ENCODE assay signal across 8 cellular contexts in the genomic region with DNA sequence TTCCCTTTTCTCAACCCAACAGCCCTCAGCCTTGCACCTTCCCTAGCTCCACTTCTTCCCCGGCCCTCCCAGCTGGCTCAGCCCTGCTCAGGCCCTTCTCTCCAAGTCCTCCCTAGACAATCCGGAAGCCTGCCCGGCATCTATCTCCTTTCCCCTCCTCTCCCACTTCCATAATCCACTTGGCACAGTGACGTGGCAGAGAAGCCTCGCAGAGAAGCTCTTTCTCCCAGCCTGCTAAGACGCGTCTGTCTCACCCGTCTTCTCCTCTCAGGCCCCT. TPM values are rescaled to one million over a fixed set of nuclear protein-coding genes. Genes with fewer than 3 reads are reported as not detected.
DNase-seq lines count a peak whose midpoint lies in the region; ATAC-seq and TF ChIP-seq lines count a peak whose summit lies in the region.

No MANE protein-coding gene starts in this region.

- intact Hi-C loops in transverse colon (cut with DNase I; ENCODE audit: low total_unique reads): no loop called here

- H3K4me3 ChIP-seq in GM12865 (ENCODE audit: low read depth, low read length): peak overlapping the region; percentile 56
- peak overlapping the region; percentile 89 for H3K4me3 ChIP-seq in duodenal mucosa (ENCODE audit: low read depth in 1 of 2, low read length in 2 of 2)
- H3K4me3 ChIP-seq in transverse colon: peak overlapping the region; percentile 74 to 95 (median 86)

- no peak for ATAC-seq in GM21528 (IDR thresholded peaks at IDR 0.05; ENCODE audit: low FRiP score, unreplicated experiment)

- peaks cover 8 to 18% of the 10 kb centered on the region in 2 donors for H3K4me1 ChIP-seq in duodenal mucosa (ENCODE audit: control insufficient read depth in 1 of 2, insufficient read depth in 2 of 2, low read length in 2 of 2)
- H3K4me1 ChIP-seq in transverse colon: peaks cover 15 to 29% (median 22%) of the 10 kb centered on the region in 4 donors

- peak overlapping the region; percentile 63 to 68 for H3K9ac ChIP-seq in duodenal mucosa (ENCODE audit: low read depth in 1 of 2, low read length in 2 of 2)

- WGBS in transverse colon (ENCODE audit: low coverage in 1 of 2), 2 donors: 3 to 4% methylated on average over 4 to 8 of the region's 8 CpGs

- TF ChIP-seq POLR2A in transverse colon (IDR thresholded peaks at IDR 0.05): no peak

- H3K36me3 ChIP-seq in duodenal mucosa (ENCODE audit: control insufficient read depth in 1 of 2, insufficient read depth in 2 of 2, low read length in 2 of 2) (peaks cover 15 to 31% of the 10 kb centered on the region in 2 donors), transverse colon (peaks cover 0 to 21% (median 8%) of the 10 kb centered on the region in 4 donors)

- H3K27ac ChIP-seq in duodenal mucosa (ENCODE audit: low read depth, low read length) (peak overlapping the region; percentile 36), transverse colon (peak overlapping the region; percentile 86 to 96 (median 93))

- TF ChIP-seq CTCF in GM12865 (IDR thresholded peaks at IDR 0.05; ENCODE audit: insufficient read depth, low read depth, low read length, missing control alignments): no peak
- TF ChIP-seq CTCF in transverse colon (IDR thresholded peaks at IDR 0.05): no peak

- no peak for TF ChIP-seq EP300 in transverse colon (IDR thresholded peaks at IDR 0.05; ENCODE audit: low read depth)

- in situ Hi-C loops in ACHN (cut with HindIII; ENCODE audit: low pct_ligation_motif_present, low pct_unique_long_range_greater_than_20kb, low sequenced_read_pairs): no loop called here
- in situ Hi-C loops in transverse colon (cut with MboI; ENCODE audit: low pct_ligation_motif_present in 1 of 4, low pct_unique_long_range_greater_than_20kb in 1 of 4, low sequenced_read_pairs in 3 of 4): no loop called here

- no peaks in the 10 kb centered on the region for H3K27me3 ChIP-seq in duodenal mucosa (ENCODE audit: control insufficient read depth in 1 of 2, insufficient read depth in 2 of 2, low read length in 2 of 2)
- H3K27me3 ChIP-seq in transverse colon: no peaks in the 10 kb centered on the region

- no peaks in the 10 kb centered on the region for H3K9me3 ChIP-seq in duodenal mucosa (ENCODE audit: control insufficient read depth in 1 of 2, low read length in 2 of 2)
- H3K9me3 ChIP-seq in transverse colon: no peaks in the 10 kb centered on the region

- peak; percentile 67 for DNase-seq in ACHN
- DNase-seq in GM12865 (ENCODE audit: low read depth): no peak
- peak; percentile 69 for DNase-seq in RPMI7951 (ENCODE audit: low read depth)
- DNase-seq in medulla oblongata (ENCODE audit: extremely low spot score): peak; percentile 27
- peak; percentile 36 for DNase-seq in transverse colon
- DNase-seq in GF-D8 (lab: John Stamatoyannopoulos, UW): no peak

RNA-seq across cellular contexts. Expression of a gene that starts 1.1 kb away (rescaled TPM):
- 44.5 and 101 TPM in 2 replicates for total RNA-seq in RPMI7951 (2014; rRNA removed; shearing (Covaris generic))
- total RNA-seq in transverse colon: 100 to 1,000 TPM in 2 of 4 donors, 10 to 100 TPM in 2; 72.2 to 314 (median 132) TPM

RNA-seq across cellular contexts. Expression of a gene that starts 15.6 kb away (rescaled TPM):
- total RNA-seq in RPMI7951 (2014; rRNA removed; shearing (Covaris generic)): 41.9 and 60.5 TPM in 2 replicates
- 10 to 100 TPM; 30.0 to 98.4 (median 38.9) TPM for total RNA-seq in transverse colon

RNA-seq across cellular contexts. Expression of a gene that starts 54.1 kb away (rescaled TPM):
- total RNA-seq in RPMI7951 (2014; rRNA removed; shearing (Covaris generic)): 12.9 and 16.8 TPM in 2 replicates
- total RNA-seq in transverse colon: 10 to 100 TPM in 2 of 4 donors, 1 to 10 TPM in 2; 8.5 to 28.9 (median 11.1) TPM

RNA-seq across cellular contexts. Expression of a gene that starts 56.2 kb away (rescaled TPM):
- total RNA-seq in RPMI7951 (2014; rRNA removed; shearing (Covaris generic)): 83.2 and 84.3 TPM in 2 replicates
- total RNA-seq in transverse colon: 10 to 100 TPM; 16.5 to 63.2 (median 34.2) TPM

Comparison
In these comparisons a context has a peak if more than half of its experiments do, and no peak if none do; other contexts are left out.
1. DNase-seq: peak in ACHN (single experiment), RPMI7951 (single experiment), medulla oblongata (single experiment) and transverse colon (single experiment); none in GM12865 (single experiment) and GF-D8 (single experiment).
2. Peak in every context shown above with its lines, with median percentiles within 50 percentile points of each other: H3K4me3 ChIP-seq.